8 cellular contexts compared by ENCODE assay signal in the genomic region with DNA sequence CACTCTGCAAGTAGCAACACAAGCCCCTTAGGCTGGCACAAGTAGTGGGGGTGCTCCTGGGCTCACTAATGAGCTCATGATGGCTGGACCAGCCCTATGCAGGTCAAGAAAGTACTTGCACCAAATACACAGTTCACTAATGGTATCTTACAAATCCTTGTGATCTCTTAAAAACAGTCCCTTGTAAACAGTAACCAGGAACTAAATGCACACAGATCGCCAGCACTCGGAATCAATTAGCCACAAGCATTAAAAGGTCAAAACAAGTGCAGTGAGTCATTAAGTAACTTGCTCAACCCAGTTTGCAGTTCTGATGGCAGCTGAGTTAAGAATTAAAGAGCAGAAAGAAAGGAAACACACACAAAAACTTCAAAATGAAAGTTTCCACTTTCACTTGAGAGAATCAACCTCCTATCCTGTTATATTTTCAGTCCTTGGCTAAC. TPM values are rescaled to one million over a fixed set of nuclear protein-coding genes. Genes with fewer than 3 reads are reported as not detected.
A peak's percentile ranks its signal among the peaks of the same experiment; 100 is the strongest.
DNase-seq lines count a peak whose midpoint lies in the region; ATAC-seq and TF ChIP-seq lines count a peak whose summit lies in the region.

No MANE protein-coding gene starts in this region.

- H3K4me3 Mint-ChIP-seq in Caco-2 (ENCODE audit: unreplicated experiment), result no peak overlapping the region

- ATAC-seq in GM18505 (IDR thresholded peaks at IDR 0.05; ENCODE audit: unreplicated experiment), result peak; percentile 69
- ATAC-seq in activated naive CD4-positive, alpha-beta T cell treated with anti-CD3 and anti-CD28 coated beads, Interleukin-2, amount 50 U/mL, for 72 hours, result peak; percentile 82 to 83

- TF ChIP-seq POLR2A in GM18505 (IDR thresholded peaks at IDR 0.05; ENCODE audit: borderline replicate concordance, extremely low read depth, insufficient read depth, insufficient read length) (no peak), transverse colon (IDR thresholded peaks at IDR 0.05) (no peak)

- peaks cover 0 to 22% (median 13%) of the 10 kb centered on the region in 4 donors for H3K4me1 ChIP-seq in transverse colon
- H3K4me1 ChIP-seq in Caco-2, result no peaks in the 10 kb centered on the region

- CTCF ChIA-PET in Caco-2 (lab: Charles Lee), result interaction anchor here (0.6 kb wide), 1 partner anchor 230 kb away, joined by 3 read pairs; no protein-coding TSS in a partner anchor

- H3K4me1 Mint-ChIP-seq in Caco-2 (ENCODE audit: low read depth, unreplicated experiment), result peaks cover 7% of the 10 kb centered on the region

- peaks cover 0 to 5% of the 10 kb centered on the region in 2 donors for H3K9me3 Mint-ChIP-seq in activated naive CD4-positive, alpha-beta T cell treated with anti-CD3 and anti-CD28 coated beads, Interleukin-2, amount 50 U/mL, for 72 hours
- no peaks in the 10 kb centered on the region for H3K9me3 Mint-ChIP-seq in Caco-2 (ENCODE audit: unreplicated experiment)

- in situ Hi-C loops in transverse colon (cut with MboI; ENCODE audit: low pct_ligation_motif_present in 1 of 4, low pct_unique_long_range_greater_than_20kb in 1 of 4, low sequenced_read_pairs in 3 of 4), result no loop called here

- no peaks in the 10 kb centered on the region for H3K27me3 Mint-ChIP-seq in Caco-2 (ENCODE audit: insufficient read depth, unreplicated experiment)

- TF ChIP-seq EP300 in transverse colon (IDR thresholded peaks at IDR 0.05; ENCODE audit: low read depth), result no peak

- no TSS peak for BruUV-seq in Caco-2 (replicated peaks; lab: Mats Ljungman, UMichigan)

- 35% methylated on average over 2 of the region's 2 CpGs; no CpG with 5 or more reads in 1 of the 2 donors for WGBS in transverse colon (ENCODE audit: low coverage in 1 of 2), 2 donors

- TF ChIP-seq CTCF in HFF-Myc (IDR thresholded peaks at IDR 0.05; ENCODE audit: low read depth, low read length, missing control alignments), result no peak
- no peak for TF ChIP-seq CTCF in kidney epithelial cell (IDR thresholded peaks at IDR 0.05; ENCODE audit: insufficient read depth, low read length, poor library complexity, severe bottlenecking)
- no peak for TF ChIP-seq CTCF in transverse colon (IDR thresholded peaks at IDR 0.05)
- TF ChIP-seq CTCF in Caco-2 (IDR thresholded peaks at IDR 0.05; ENCODE audit: insufficient read depth in 1 of 2, low read depth in 1 of 2, low read length in 1 of 2, severe bottlenecking in 1 of 2, unreplicated experiment in 1 of 2), result no peak

- H3K9me3 ChIP-seq in transverse colon (no peaks in the 10 kb centered on the region), Caco-2 (no peaks in the 10 kb centered on the region)

- no peaks in the 10 kb centered on the region for H3K27me3 ChIP-seq in kidney epithelial cell (ENCODE audit: control insufficient read depth, insufficient read depth, low read length)
- no peaks in the 10 kb centered on the region for H3K27me3 ChIP-seq in transverse colon
- H3K27me3 ChIP-seq in Caco-2 (replicated peaks; ENCODE audit: control insufficient read depth, insufficient read depth, low read length), result no peaks in the 10 kb centered on the region

- peak overlapping the region; percentile 38 to 58 (median 55) for H3K27ac ChIP-seq in transverse colon

- DNase-seq in HFF-Myc (ENCODE audit: extremely low read depth, low read depth), result peak; percentile 92
- DNase-seq in MV-4-11 (lab: John Stamatoyannopoulos, UW), result peak; percentile 96
- DNase-seq in activated naive CD4-positive, alpha-beta T cell treated with anti-CD3 and anti-CD28 coated beads, Interleukin-2, amount 50 U/mL, for 72 hours (ENCODE audit: low spot score in 2 of 2), result peak in 1 of 2 donors; percentile 45
- DNase-seq in kidney epithelial cell (ENCODE audit: low read depth), result peak; percentile 87
- no peak for DNase-seq in transverse colon
- DNase-seq in Caco-2, result no peak
- DNase-seq in effector CD8-positive, alpha-beta T cell (lab: John Stamatoyannopoulos, UW), result no peak

- intact Hi-C loops in transverse colon (cut with DNase I; ENCODE audit: low total_unique reads) (no loop called here), Caco-2 (cut with micrococcal nuclease; ENCODE audit: unreplicated experiment) (no loop called here)

- peaks cover 32 to 50% of the 10 kb centered on the region in 2 donors for H3K36me3 Mint-ChIP-seq in activated naive CD4-positive, alpha-beta T cell treated with anti-CD3 and anti-CD28 coated beads, Interleukin-2, amount 50 U/mL, for 72 hours
- no peaks in the 10 kb centered on the region for H3K36me3 Mint-ChIP-seq in Caco-2 (ENCODE audit: insufficient read depth, unreplicated experiment)

- POLR2A ChIA-PET in Caco-2 (lab: Charles Lee), result interaction anchor here (0.5 kb wide), 1 partner anchor 975 kb away, joined by 3 read pairs; no protein-coding TSS in a partner anchor

- H3K4me3 ChIP-seq in HFF-Myc (replicated peaks; ENCODE audit: low read depth, low read length) (no peak overlapping the region), kidney epithelial cell (ENCODE audit: low read depth, low read length) (no peak overlapping the region), transverse colon (no peak overlapping the region), Caco-2 (ENCODE audit: low read depth, low read length) (no peak overlapping the region)

- H3K36me3 ChIP-seq in kidney epithelial cell (ENCODE audit: control insufficient read depth, insufficient read depth, low read length), result no peaks in the 10 kb centered on the region
- no peaks in the 10 kb centered on the region for H3K36me3 ChIP-seq in transverse colon
- no peaks in the 10 kb centered on the region for H3K36me3 ChIP-seq in Caco-2 (ENCODE audit: control insufficient read depth, insufficient read depth, low read length)

- H3K27ac Mint-ChIP-seq in activated naive CD4-positive, alpha-beta T cell treated with anti-CD3 and anti-CD28 coated beads, Interleukin-2, amount 50 U/mL, for 72 hours, result peak overlapping the region; percentile 85 to 94
- H3K27ac Mint-ChIP-seq in Caco-2 (ENCODE audit: unreplicated experiment), result no peak overlapping the region

RNA-seq across cellular contexts. Expression of gene ARHGEF3, which starts 43.2 kb away (rescaled TPM):
- total RNA-seq in activated naive CD4-positive, alpha-beta T cell treated with anti-CD3 and anti-CD28 coated beads, Interleukin-2, amount 50 U/mL, for 72 hours, result 10 to 100 TPM; 35.7 to 54.0 TPM
- total RNA-seq in kidney epithelial cell (12.4 and 14.3 TPM in 2 replicates), transverse colon (10 to 100 TPM in 1 of 4 donors, 1 to 10 TPM in 3; 2.6 to 13.2 (median 5.6) TPM), Caco-2 (2022) (10.2 and 14.8 TPM in 2 replicates)

Comparison
In these comparisons a context has a peak if more than half of its experiments do, and no peak if none do; other contexts are left out.
1. DNase-seq: peak in HFF-Myc (single experiment), MV-4-11 (single experiment) and kidney epithelial cell (single experiment); none in transverse colon (single experiment), Caco-2 (0 of 2) and effector CD8-positive, alpha-beta T cell (single experiment).